1 cellular context compared by ENCODE assay signal in the genomic region with DNA sequence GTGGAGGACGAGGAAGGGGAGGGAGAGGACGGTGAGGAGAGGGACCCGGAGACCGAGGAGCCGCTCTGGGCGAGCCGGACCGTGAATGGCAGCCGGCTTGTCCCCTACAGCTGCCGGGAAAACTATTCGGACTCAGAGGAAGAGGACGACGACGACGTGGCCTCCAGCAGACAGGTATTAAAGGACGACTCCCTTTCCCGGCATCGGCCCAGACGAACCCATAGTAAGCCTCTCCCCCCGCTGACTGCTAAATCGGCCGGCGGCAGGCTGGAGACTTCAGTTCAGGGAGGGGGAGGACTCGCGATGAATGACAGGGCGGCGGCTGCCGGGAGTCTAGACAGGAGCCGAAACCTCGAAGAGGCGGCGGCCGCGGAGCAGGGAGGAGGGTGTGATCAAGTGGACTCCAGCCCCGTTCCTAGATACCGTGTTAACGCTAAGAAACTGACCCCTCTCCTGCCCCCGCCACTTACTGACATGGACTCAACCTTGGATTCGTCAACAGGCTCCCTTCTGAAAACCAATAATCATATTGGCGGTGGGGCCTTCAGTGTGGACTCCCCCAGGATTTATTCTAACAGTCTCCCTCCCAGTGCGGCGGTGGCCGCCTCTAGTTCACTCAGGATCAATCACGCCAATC.
TF ChIP-seq lines count a peak whose summit lies in the region.

No MANE protein-coding gene starts in this region.

TF ChIP-seq in HepG2, 621 proteins besides CTCF, POLR2A, EP300 and RAD21 (continued from another document):
- TF ChIP-seq, protein P1, sequence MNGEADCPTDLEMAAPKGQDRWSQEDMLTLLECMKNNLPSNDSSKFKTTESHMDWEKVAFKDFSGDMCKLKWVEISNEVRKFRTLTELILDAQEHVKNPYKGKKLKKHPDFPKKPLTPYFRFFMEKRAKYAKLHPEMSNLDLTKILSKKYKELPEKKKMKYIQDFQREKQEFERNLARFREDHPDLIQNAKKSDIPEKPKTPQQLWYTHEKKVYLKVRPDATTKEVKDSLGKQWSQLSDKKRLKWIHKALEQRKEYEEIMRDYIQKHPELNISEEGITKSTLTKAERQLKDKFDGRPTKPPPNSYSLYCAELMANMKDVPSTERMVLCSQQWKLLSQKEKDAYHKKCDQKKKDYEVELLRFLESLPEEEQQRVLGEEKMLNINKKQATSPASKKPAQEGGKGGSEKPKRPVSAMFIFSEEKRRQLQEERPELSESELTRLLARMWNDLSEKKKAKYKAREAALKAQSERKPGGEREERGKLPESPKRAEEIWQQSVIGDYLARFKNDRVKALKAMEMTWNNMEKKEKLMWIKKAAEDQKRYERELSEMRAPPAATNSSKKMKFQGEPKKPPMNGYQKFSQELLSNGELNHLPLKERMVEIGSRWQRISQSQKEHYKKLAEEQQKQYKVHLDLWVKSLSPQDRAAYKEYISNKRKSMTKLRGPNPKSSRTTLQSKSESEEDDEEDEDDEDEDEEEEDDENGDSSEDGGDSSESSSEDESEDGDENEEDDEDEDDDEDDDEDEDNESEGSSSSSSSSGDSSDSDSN (CRISPR knock-in tag; IDR thresholded peaks at IDR 0.05) = peak; percentile 23; the same call in 1 of the 2 replicates
- TF ChIP-seq AGO2 (optimal IDR thresholded peaks at IDR 0.05; ENCODE audit: low read depth, low read length) (peak; percentile 10), ZNF263 (CRISPR knock-in tag; IDR thresholded peaks at IDR 0.05) (peak; percentile 95), MBNL3 (CRISPR knock-in tag; conservative IDR thresholded peaks at IDR 0.05) (no peak), ASH2L (IDR thresholded peaks at IDR 0.05; ENCODE audit: insufficient read length, low read depth, low read length) (peak; percentile 23), TEAD3 (CRISPR knock-in tag; optimal IDR thresholded peaks at IDR 0.05; ENCODE audit: borderline replicate concordance) (no peak), SALL1 (CRISPR knock-in tag; IDR thresholded peaks at IDR 0.05) (peak; percentile 33; the same call in 1 of the 2 replicates), SIN3A (IDR thresholded peaks at IDR 0.05; ENCODE audit: borderline replicate concordance, low read depth, low read length) (0 out of 2 replicates have a peak, but pooled peaks have one; percentile 35), ZNF292 (CRISPR knock-in tag; IDR thresholded peaks at IDR 0.05; ENCODE audit: borderline replicate concordance, low read depth) (peak; percentile 40), MTA3 (CRISPR knock-in tag; IDR thresholded peaks at IDR 0.05) (no peak), RFXAP (CRISPR knock-in tag; IDR thresholded peaks at IDR 0.05; ENCODE audit: borderline replicate concordance) (no peak), PCBP1 (IDR thresholded peaks at IDR 0.05; ENCODE audit: borderline replicate concordance, low read depth, low read length) (peak; percentile 78; the same call in 1 of the 2 replicates), GZF1 (CRISPR knock-in tag; IDR thresholded peaks at IDR 0.05) (peak; percentile 91), ZNF430 (CRISPR knock-in tag; IDR thresholded peaks at IDR 0.05) (0 out of 2 replicates have a peak, but pooled peaks have one; percentile 2), BCL6 (CRISPR knock-in tag; IDR thresholded peaks at IDR 0.05) (0 out of 2 replicates have a peak, but pooled peaks have one; percentile 19), KMT2B (CRISPR knock-in tag; IDR thresholded peaks at IDR 0.05) (0 out of 2 replicates have a peak, but pooled peaks have one; percentile 41), ZNF850 (CRISPR knock-in tag; conservative IDR thresholded peaks at IDR 0.05) (no peak), MEIS1 (CRISPR knock-in tag; IDR thresholded peaks at IDR 0.05; ENCODE audit: borderline replicate concordance) (peak; percentile 31; the same call in 1 of the 2 replicates), KDM2A (CRISPR knock-in tag; IDR thresholded peaks at IDR 0.05; ENCODE audit: borderline replicate concordance, low read depth) (peak; percentile 60; the same call in 1 of the 2 replicates), ZNF264 (CRISPR knock-in tag; IDR thresholded peaks at IDR 0.05) (0 out of 2 replicates have a peak, but pooled peaks have one; percentile 32), RARA (CRISPR knock-in tag; IDR thresholded peaks at IDR 0.05) (no peak), KMT2A (CRISPR knock-in tag; IDR thresholded peaks at IDR 0.05) (0 out of 2 replicates have a peak, but pooled peaks have one; percentile 40), SP5 (CRISPR knock-in tag; IDR thresholded peaks at IDR 0.05; ENCODE audit: borderline replicate concordance, low read depth) (no peak), SKI (IDR thresholded peaks at IDR 0.05; ENCODE audit: partially characterized antibody) (peak; percentile 80), ZNF7 (CRISPR knock-in tag; IDR thresholded peaks at IDR 0.05) (peak; percentile 50; the same call in 1 of the 2 replicates)
- TF ChIP-seq, protein P2, sequence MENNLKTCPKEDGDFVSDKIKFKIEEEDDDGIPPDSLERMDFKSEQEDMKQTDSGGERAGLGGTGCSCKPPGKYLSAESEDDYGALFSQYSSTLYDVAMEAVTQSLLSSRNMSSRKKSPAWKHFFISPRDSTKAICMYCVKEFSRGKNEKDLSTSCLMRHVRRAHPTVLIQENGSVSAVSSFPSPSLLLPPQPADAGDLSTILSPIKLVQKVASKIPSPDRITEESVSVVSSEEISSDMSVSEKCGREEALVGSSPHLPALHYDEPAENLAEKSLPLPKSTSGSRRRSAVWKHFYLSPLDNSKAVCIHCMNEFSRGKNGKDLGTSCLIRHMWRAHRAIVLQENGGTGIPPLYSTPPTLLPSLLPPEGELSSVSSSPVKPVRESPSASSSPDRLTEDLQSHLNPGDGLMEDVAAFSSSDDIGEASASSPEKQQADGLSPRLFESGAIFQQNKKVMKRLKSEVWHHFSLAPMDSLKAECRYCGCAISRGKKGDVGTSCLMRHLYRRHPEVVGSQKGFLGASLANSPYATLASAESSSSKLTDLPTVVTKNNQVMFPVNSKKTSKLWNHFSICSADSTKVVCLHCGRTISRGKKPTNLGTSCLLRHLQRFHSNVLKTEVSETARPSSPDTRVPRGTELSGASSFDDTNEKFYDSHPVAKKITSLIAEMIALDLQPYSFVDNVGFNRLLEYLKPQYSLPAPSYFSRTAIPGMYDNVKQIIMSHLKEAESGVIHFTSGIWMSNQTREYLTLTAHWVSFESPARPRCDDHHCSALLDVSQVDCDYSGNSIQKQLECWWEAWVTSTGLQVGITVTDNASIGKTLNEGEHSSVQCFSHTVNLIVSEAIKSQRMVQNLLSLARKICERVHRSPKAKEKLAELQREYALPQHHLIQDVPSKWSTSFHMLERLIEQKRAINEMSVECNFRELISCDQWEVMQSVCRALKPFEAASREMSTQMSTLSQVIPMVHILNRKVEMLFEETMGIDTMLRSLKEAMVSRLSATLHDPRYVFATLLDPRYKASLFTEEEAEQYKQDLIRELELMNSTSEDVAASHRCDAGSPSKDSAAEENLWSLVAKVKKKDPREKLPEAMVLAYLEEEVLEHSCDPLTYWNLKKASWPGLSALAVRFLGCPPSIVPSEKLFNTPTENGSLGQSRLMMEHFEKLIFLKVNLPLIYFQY (CRISPR knock-in tag; IDR thresholded peaks at IDR 0.05; ENCODE audit: borderline replicate concordance) = no peak
- TF ChIP-seq, protein P3, sequence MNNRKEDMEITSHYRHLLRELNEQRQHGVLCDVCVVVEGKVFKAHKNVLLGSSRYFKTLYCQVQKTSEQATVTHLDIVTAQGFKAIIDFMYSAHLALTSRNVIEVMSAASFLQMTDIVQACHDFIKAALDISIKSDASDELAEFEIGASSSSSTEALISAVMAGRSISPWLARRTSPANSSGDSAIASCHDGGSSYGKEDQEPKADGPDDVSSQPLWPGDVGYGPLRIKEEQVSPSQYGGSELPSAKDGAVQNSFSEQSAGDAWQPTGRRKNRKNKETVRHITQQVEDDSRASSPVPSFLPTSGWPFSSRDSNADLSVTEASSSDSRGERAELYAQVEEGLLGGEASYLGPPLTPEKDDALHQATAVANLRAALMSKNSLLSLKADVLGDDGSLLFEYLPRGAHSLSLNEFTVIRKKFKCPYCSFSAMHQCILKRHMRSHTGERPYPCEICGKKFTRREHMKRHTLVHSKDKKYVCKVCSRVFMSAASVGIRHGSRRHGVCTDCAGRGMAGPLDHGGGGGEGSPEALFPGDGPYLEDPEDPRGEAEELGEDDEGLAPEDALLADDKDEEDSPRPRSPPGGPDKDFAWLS (CRISPR knock-in tag; IDR thresholded peaks at IDR 0.05; ENCODE audit: borderline replicate concordance) = no peak
- TF ChIP-seq, protein P4, sequence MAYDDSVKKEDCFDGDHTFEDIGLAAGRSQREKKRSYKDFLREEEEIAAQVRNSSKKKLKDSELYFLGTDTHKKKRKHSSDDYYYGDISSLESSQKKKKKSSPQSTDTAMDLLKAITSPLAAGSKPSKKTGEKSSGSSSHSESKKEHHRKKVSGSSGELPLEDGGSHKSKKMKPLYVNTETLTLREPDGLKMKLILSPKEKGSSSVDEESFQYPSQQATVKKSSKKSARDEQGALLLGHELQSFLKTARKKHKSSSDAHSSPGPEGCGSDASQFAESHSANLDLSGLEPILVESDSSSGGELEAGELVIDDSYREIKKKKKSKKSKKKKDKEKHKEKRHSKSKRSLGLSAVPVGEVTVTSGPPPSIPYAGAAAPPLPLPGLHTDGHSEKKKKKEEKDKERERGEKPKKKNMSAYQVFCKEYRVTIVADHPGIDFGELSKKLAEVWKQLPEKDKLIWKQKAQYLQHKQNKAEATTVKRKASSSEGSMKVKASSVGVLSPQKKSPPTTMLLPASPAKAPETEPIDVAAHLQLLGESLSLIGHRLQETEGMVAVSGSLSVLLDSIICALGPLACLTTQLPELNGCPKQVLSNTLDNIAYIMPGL (CRISPR knock-in tag; IDR thresholded peaks at IDR 0.05; ENCODE audit: borderline replicate concordance in 1 of 2, low read depth in 1 of 2) = peak in 1 of 2 experiments; percentile 20; a peak in 1 of 4 replicates
- TF ChIP-seq, protein P5, sequence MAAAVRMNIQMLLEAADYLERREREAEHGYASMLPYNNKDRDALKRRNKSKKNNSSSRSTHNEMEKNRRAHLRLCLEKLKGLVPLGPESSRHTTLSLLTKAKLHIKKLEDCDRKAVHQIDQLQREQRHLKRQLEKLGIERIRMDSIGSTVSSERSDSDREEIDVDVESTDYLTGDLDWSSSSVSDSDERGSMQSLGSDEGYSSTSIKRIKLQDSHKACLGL (CRISPR knock-in tag; IDR thresholded peaks at IDR 0.05) = 0 out of 2 replicates have a peak, but pooled peaks have one; percentile 26
- TF ChIP-seq, protein P6, sequence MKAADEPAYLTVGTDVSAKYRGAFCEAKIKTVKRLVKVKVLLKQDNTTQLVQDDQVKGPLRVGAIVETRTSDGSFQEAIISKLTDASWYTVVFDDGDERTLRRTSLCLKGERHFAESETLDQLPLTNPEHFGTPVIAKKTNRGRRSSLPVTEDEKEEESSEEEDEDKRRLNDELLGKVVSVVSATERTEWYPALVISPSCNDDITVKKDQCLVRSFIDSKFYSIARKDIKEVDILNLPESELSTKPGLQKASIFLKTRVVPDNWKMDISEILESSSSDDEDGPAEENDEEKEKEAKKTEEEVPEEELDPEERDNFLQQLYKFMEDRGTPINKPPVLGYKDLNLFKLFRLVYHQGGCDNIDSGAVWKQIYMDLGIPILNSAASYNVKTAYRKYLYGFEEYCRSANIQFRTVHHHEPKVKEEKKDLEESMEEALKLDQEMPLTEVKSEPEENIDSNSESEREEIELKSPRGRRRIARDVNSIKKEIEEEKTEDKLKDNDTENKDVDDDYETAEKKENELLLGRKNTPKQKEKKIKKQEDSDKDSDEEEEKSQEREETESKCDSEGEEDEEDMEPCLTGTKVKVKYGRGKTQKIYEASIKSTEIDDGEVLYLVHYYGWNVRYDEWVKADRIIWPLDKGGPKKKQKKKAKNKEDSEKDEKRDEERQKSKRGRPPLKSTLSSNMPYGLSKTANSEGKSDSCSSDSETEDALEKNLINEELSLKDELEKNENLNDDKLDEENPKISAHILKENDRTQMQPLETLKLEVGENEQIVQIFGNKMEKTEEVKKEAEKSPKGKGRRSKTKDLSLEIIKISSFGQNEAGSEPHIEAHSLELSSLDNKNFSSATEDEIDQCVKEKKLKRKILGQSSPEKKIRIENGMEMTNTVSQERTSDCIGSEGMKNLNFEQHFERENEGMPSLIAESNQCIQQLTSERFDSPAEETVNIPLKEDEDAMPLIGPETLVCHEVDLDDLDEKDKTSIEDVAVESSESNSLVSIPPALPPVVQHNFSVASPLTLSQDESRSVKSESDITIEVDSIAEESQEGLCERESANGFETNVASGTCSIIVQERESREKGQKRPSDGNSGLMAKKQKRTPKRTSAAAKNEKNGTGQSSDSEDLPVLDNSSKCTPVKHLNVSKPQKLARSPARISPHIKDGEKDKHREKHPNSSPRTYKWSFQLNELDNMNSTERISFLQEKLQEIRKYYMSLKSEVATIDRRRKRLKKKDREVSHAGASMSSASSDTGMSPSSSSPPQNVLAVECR (CRISPR knock-in tag; IDR thresholded peaks at IDR 0.05; ENCODE audit: borderline replicate concordance) = peak; percentile 20
- TF ChIP-seq, protein P7, sequence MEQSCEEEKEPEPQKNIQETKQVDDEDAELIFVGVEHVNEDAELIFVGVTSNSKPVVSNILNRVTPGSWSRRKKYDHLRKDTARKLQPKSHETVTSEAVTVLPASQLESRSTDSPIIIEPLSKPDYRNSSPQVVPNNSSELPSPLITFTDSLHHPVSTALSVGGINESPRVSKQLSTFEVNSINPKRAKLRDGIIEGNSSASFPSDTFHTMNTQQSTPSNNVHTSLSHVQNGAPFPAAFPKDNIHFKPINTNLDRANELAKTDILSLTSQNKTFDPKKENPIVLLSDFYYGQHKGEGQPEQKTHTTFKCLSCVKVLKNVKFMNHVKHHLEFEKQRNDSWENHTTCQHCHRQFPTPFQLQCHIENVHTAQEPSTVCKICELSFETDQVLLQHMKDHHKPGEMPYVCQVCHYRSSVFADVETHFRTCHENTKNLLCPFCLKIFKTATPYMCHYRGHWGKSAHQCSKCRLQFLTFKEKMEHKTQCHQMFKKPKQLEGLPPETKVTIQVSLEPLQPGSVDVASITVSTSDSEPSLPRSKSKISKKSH (CRISPR knock-in tag; IDR thresholded peaks at IDR 0.05; ENCODE audit: borderline replicate concordance) = no peak
- TF ChIP-seq, protein P8, sequence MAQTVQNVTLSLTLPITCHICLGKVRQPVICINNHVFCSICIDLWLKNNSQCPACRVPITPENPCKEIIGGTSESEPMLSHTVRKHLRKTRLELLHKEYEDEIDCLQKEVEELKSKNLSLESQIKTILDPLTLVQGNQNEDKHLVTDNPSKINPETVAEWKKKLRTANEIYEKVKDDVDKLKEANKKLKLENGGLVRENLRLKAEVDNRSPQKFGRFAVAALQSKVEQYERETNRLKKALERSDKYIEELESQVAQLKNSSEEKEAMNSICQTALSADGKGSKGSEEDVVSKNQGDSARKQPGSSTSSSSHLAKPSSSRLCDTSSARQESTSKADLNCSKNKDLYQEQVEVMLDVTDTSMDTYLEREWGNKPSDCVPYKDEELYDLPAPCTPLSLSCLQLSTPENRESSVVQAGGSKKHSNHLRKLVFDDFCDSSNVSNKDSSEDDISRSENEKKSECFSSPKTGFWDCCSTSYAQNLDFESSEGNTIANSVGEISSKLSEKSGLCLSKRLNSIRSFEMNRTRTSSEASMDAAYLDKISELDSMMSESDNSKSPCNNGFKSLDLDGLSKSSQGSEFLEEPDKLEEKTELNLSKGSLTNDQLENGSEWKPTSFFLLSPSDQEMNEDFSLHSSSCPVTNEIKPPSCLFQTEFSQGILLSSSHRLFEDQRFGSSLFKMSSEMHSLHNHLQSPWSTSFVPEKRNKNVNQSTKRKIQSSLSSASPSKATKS (CRISPR knock-in tag; IDR thresholded peaks at IDR 0.05) = no peak
- TF ChIP-seq, protein P9, sequence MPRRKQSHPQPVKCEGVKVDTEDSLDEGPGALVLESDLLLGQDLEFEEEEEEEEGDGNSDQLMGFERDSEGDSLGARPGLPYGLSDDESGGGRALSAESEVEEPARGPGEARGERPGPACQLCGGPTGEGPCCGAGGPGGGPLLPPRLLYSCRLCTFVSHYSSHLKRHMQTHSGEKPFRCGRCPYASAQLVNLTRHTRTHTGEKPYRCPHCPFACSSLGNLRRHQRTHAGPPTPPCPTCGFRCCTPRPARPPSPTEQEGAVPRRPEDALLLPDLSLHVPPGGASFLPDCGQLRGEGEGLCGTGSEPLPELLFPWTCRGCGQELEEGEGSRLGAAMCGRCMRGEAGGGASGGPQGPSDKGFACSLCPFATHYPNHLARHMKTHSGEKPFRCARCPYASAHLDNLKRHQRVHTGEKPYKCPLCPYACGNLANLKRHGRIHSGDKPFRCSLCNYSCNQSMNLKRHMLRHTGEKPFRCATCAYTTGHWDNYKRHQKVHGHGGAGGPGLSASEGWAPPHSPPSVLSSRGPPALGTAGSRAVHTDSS (CRISPR knock-in tag; conservative IDR thresholded peaks at IDR 0.05) = no peak
TF ChIP-seq in HepG2: peak in this region for 22.
